Comparison of ENCODE assay signal across 4 cellular contexts in the genomic region with DNA sequence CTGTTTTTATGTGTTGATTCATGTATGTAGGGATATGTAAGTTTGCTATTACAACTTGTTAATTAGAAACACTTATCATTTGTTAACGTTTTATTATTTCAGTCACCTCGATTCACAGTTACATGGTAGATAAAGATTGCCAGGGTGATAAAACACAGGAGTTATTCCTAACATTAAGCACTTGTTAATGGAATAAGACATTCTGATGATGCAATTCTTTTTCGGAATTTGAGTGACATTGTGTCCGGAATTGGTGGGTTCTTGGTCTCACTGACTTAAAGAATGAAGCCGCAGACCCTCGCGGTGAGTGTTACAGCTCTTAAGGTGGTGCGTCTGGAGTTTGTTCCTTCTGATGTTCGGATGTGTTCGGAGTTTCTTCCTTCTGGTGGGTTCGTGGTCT.
DNase-seq lines count a peak whose midpoint lies in the region; ATAC-seq and TF ChIP-seq lines count a peak whose summit lies in the region.
"Not testable (repeated sequence)": the region's sequence is repeated elsewhere in the genome, so short reads cannot be mapped to it uniquely, and the experiment has no call there.

No MANE protein-coding gene starts in this region.

- H3K14ac ChIP-seq in IMR-90 (replicated peaks; ENCODE audit: low read depth, low read length): not testable (repeated sequence)

- H3K4me1 ChIP-seq in IMR-90 (ENCODE audit: control insufficient read depth, insufficient read depth, low read length): not testable (repeated sequence)

- not testable (repeated sequence) for H4K20me1 ChIP-seq in IMR-90 (ENCODE audit: insufficient read depth, low read length)

- not testable (repeated sequence) for TF ChIP-seq POLR2A in IMR-90 (IDR thresholded peaks at IDR 0.05; ENCODE audit: low read depth, low read length)

- H3K4me3 ChIP-seq in IMR-90 (ENCODE audit: insufficient read depth, low read depth, low read length); SK-N-MC: not testable (repeated sequence)

- not testable (repeated sequence) for H3K27me3 ChIP-seq in IMR-90 (ENCODE audit: control insufficient read depth, insufficient read depth, low read length)

- not testable (repeated sequence) for ATAC-seq in IMR-90 (ENCODE audit: low read depth)

- not testable (repeated sequence) for H3K9me3 ChIP-seq in IMR-90 (ENCODE audit: control insufficient read depth, insufficient read depth, low read length); SK-N-MC (ENCODE audit: low read depth, low read length)

- CTCF ChIA-PET in IMR-90 (lab: Yijun Ruan, JAX): not testable (repeated sequence)

- intact Hi-C loops in IMR-90 (cut with micrococcal nuclease): not testable (repeated sequence)

- H3K79me1 ChIP-seq in IMR-90 (ENCODE audit: low read depth in 1 of 2, low read length in 2 of 2): not testable (repeated sequence)

- not testable (repeated sequence) for H2AK5ac ChIP-seq in IMR-90 (ENCODE audit: low read depth, low read length)

- not testable (repeated sequence) for H3K9ac ChIP-seq in IMR-90 (ENCODE audit: low read depth, low read length); SK-N-MC (ENCODE audit: insufficient read length)

- in situ Hi-C loops in IMR-90 (cut with MboI; ENCODE audit: low sequenced_read_pairs): not testable (repeated sequence)

- not testable (repeated sequence) for TF ChIP-seq CTCF in IMR-90 (conservative IDR thresholded peaks at IDR 0.05; ENCODE audit: low read depth, low read length); chondrocyte (IDR thresholded peaks at IDR 0.05); nephron progenitor cell (IDR thresholded peaks at IDR 0.05)

- not testable (repeated sequence) for H3K36me3 ChIP-seq in IMR-90 (ENCODE audit: control insufficient read depth, insufficient read depth, low read length); SK-N-MC (ENCODE audit: insufficient read depth, low read length)

- not testable (repeated sequence) for H3K4ac ChIP-seq in IMR-90 (ENCODE audit: low read depth, low read length)

- H4K5ac ChIP-seq in IMR-90 (ENCODE audit: low read depth, low read length): not testable (repeated sequence)

- H3K27me3 Mint-ChIP-seq in chondrocyte (ENCODE audit: low read depth); nephron progenitor cell (ENCODE audit: low read depth, poor library complexity): not testable (repeated sequence)

- not testable (repeated sequence) for H3K36me3 Mint-ChIP-seq in chondrocyte (ENCODE audit: low read depth)
- H3K36me3 Mint-ChIP-seq in nephron progenitor cell (ENCODE audit: low read depth): peaks cover 25% of the 10 kb centered on the region

- peaks cover 36% of the 10 kb centered on the region for H3K4me1 Mint-ChIP-seq in chondrocyte (ENCODE audit: low read depth)
- H3K4me1 Mint-ChIP-seq in nephron progenitor cell: peaks cover 17% of the 10 kb centered on the region

- POLR2A ChIA-PET in IMR-90 (lab: Charles Lee; ENCODE audit: unreplicated experiment): not testable (repeated sequence)

- not testable (repeated sequence) for H3K27ac ChIP-seq in IMR-90 (ENCODE audit: insufficient read depth, low read length)
- H3K27ac ChIP-seq in SK-N-MC: 0 out of 2 replicates have a peak overlapping the region, but pooled peaks have one; percentile 43

- H3K27ac Mint-ChIP-seq in chondrocyte (ENCODE audit: unreplicated experiment) (peak overlapping the region; percentile 37), nephron progenitor cell (peak overlapping the region; percentile 96)

- H2AK9ac ChIP-seq in IMR-90 (replicated peaks; ENCODE audit: low read depth, low read length, poor library complexity): not testable (repeated sequence)

- H2BK120ac ChIP-seq in IMR-90 (ENCODE audit: low read depth, low read length): not testable (repeated sequence)

- not testable (repeated sequence) for H2BK20ac ChIP-seq in IMR-90 (ENCODE audit: low read depth, low read length)

- not testable (repeated sequence) for H3K18ac ChIP-seq in IMR-90 (ENCODE audit: low read depth, low read length)

- H2BK5ac ChIP-seq in IMR-90 (ENCODE audit: low read depth, low read length, poor library complexity, severe bottlenecking): not testable (repeated sequence)

- not testable (repeated sequence) for H3K56ac ChIP-seq in IMR-90 (ENCODE audit: extremely low read depth, insufficient read depth, low read length)

- H3K23ac ChIP-seq in IMR-90 (ENCODE audit: low read depth, low read length): not testable (repeated sequence)

- H2AFZ ChIP-seq in IMR-90 (replicated peaks; ENCODE audit: low read length, poor library complexity): not testable (repeated sequence)

- not testable (repeated sequence) for H3K4me3 Mint-ChIP-seq in chondrocyte (ENCODE audit: unreplicated experiment); nephron progenitor cell

- not testable (repeated sequence) for H4K8ac ChIP-seq in IMR-90 (ENCODE audit: low read depth in 2 of 2, low read length in 2 of 2)

- BruUV-seq in IMR-90 (replicated peaks; lab: Mats Ljungman, UMichigan): not testable (repeated sequence)

- H2BK15ac ChIP-seq in IMR-90 (ENCODE audit: low read depth, low read length): not testable (repeated sequence)

- not testable (repeated sequence) for TF ChIP-seq RAD21 in IMR-90 (IDR thresholded peaks at IDR 0.05; ENCODE audit: low read length)

- not testable (repeated sequence) for H3K9me1 ChIP-seq in IMR-90 (ENCODE audit: insufficient read depth, low read length)

- WGBS in IMR-90 (ENCODE audit: extremely low coverage in 2 of 2, insufficient read length in 1 of 2), 2 experiments: 100% methylated on average over 3 of the region's 11 CpGs; no CpG with 5 or more reads in 1 of the 2 experiments

- H4K91ac ChIP-seq in IMR-90 (ENCODE audit: insufficient read depth, low read depth, low read length): not testable (repeated sequence)

- H3K9me3 Mint-ChIP-seq in chondrocyte (ENCODE audit: low read depth): not testable (repeated sequence)
- H3K9me3 Mint-ChIP-seq in nephron progenitor cell: peaks cover 29% of the 10 kb centered on the region

- not testable (repeated sequence) for H3K4me2 ChIP-seq in IMR-90 (ENCODE audit: low read depth, low read length)

- dilution Hi-C loops in IMR-90 (cut with HindIII; ENCODE audit: low sequenced_read_pairs, unreplicated experiment): not testable (repeated sequence)

- DNase-seq in IMR-90; SK-N-MC (ENCODE audit: low read depth, low spot score); chondrocyte (ENCODE audit: low spot score); nephron progenitor cell: not testable (repeated sequence)

TF ChIP-seq in IMR-90, 13 proteins besides CTCF, POLR2A, EP300 and RAD21:
- peak; percentile 22; the same call in 1 of the 2 replicates for TF ChIP-seq CEBPB (IDR thresholded peaks at IDR 0.05; ENCODE audit: low read depth, low read length)
